ENCODE assay signal across 1 cellular context in genomic region chr3:105430460-105430859, GRCh38.
TF ChIP-seq lines count a peak whose summit lies in the region.

No MANE protein-coding gene starts in this region.

TF ChIP-seq in GM23338, 12 proteins besides CTCF, POLR2A, EP300 and RAD21 (continued from another document):
- TF ChIP-seq REST (IDR thresholded peaks at IDR 0.05; ENCODE audit: unreplicated experiment) (no peak), EZH2phosphoT487 (IDR thresholded peaks at IDR 0.05; ENCODE audit: unreplicated experiment) (no peak), EZH2 (IDR thresholded peaks at IDR 0.05; ENCODE audit: low read depth, unreplicated experiment) (no peak), NANOG (IDR thresholded peaks at IDR 0.05; ENCODE audit: borderline replicate concordance) (no peak), CREB1 (CRISPR knock-in tag; IDR thresholded peaks at IDR 0.05; ENCODE audit: low read depth) (no peak), ZNF331 (CRISPR knock-in tag; IDR thresholded peaks at IDR 0.05; ENCODE audit: low read depth) (no peak), ZNF114 (CRISPR knock-in tag; IDR thresholded peaks at IDR 0.05) (no peak)
